Comparison of ENCODE assay signal across 8 cellular contexts in the genomic region with DNA sequence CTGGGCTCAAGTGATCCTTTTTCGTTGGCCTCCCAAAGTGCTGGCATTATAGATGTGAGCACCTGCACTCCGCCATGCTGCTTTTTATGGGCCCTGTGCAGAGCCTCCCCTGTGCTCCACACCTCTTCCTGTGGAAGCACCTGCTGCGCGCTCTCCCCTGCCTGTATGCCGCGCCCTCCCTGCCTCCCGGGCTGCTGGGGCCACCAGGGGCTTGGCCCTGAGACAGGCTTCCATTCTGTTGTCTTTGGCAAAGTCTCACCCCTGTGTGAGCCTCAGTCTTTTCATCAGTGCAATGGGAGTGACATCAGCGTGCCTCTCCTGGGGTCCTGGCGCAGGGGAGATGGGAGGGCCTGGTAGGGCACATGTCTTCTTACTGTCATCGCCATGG. TPM values are rescaled to one million over a fixed set of nuclear protein-coding genes. Genes with fewer than 3 reads are reported as not detected.
DNase-seq lines count a peak whose midpoint lies in the region; ATAC-seq and TF ChIP-seq lines count a peak whose summit lies in the region.

No MANE protein-coding gene starts in this region.

- intact Hi-C loops in vagina (cut with DNase I): loop anchor here (10.0 kb wide), 2 partner anchors 108 to 168 kb away; partner anchors contain the start of gene NDUFS7

- H3K27me3 Mint-ChIP-seq in activated naive CD8-positive, alpha-beta T cell treated with anti-CD3 and anti-CD28 coated beads, Interleukin-2, amount 10 ng/mL, durations not matched to agents 7 days and 5 days: no peaks in the 10 kb centered on the region

- H3K27ac ChIP-seq in mesendoderm (ENCODE audit: low read depth, low read length): no peak overlapping the region
- peak overlapping the region; percentile 98 for H3K27ac ChIP-seq in vagina

- H3K27ac Mint-ChIP-seq in activated naive CD8-positive, alpha-beta T cell treated with anti-CD3 and anti-CD28 coated beads, Interleukin-2, amount 10 ng/mL, durations not matched to agents 7 days and 5 days: peak overlapping the region; percentile 95

- peaks cover 10% of the 10 kb centered on the region for H3K79me1 ChIP-seq in mesendoderm (ENCODE audit: low read length)

- H3K27me3 ChIP-seq in mesendoderm (ENCODE audit: insufficient read depth, low read length, poor library complexity) (no peaks in the 10 kb centered on the region), vagina (no peaks in the 10 kb centered on the region)

- no peak overlapping the region for H2BK5ac ChIP-seq in mesendoderm (ENCODE audit: low read length)

- H4K8ac ChIP-seq in mesendoderm (ENCODE audit: low read depth, low read length): no peak overlapping the region

- H3K4me3 ChIP-seq in mesendoderm (ENCODE audit: low read length): no peak overlapping the region
- H3K4me3 ChIP-seq in vagina: peak overlapping the region; percentile 76 to 87

- H3K4me3 Mint-ChIP-seq in activated naive CD8-positive, alpha-beta T cell treated with anti-CD3 and anti-CD28 coated beads, Interleukin-2, amount 10 ng/mL, durations not matched to agents 7 days and 5 days: peak overlapping the region; percentile 92

- peaks cover 35% of the 10 kb centered on the region for H3K4me1 Mint-ChIP-seq in activated naive CD8-positive, alpha-beta T cell treated with anti-CD3 and anti-CD28 coated beads, Interleukin-2, amount 10 ng/mL, durations not matched to agents 7 days and 5 days

- no peak overlapping the region for H2AK5ac ChIP-seq in mesendoderm (ENCODE audit: low read length)

- no peak for ATAC-seq in activated naive CD8-positive, alpha-beta T cell treated with anti-CD3 and anti-CD28 coated beads, Interleukin-2, amount 10 ng/mL, durations not matched to agents 7 days and 5 days (ENCODE audit: low read depth)
- no peak for ATAC-seq in HG03442 (IDR thresholded peaks at IDR 0.05; ENCODE audit: unreplicated experiment)

- H3K9ac ChIP-seq in mesendoderm (ENCODE audit: low read length): peak overlapping the region; percentile 91

- no peak overlapping the region for H3K18ac ChIP-seq in mesendoderm (ENCODE audit: low read length)

- WGBS in mesendoderm (ENCODE audit: extremely low coverage, insufficient coverage, low lambda C conversion rate): no CpG with 5 or more reads among the region's 10 CpGs

- H3K23ac ChIP-seq in mesendoderm (ENCODE audit: low read length): no peak overlapping the region

- POLR2A ChIA-PET in activated naive CD8-positive, alpha-beta T cell treated with anti-CD3 and anti-CD28 coated beads, Interleukin-2, amount 10 ng/mL, durations not matched to agents 7 days and 5 days (lab: Charles Lee): interaction anchor here (1.1 to 1.9 kb wide), 3 partner anchors 8 to 33 kb away, joined by 6 to 20 read pairs (median 15); partner anchors contain the start of gene CIRBP

- H3K9me3 ChIP-seq in vagina: no peaks in the 10 kb centered on the region

- no peak overlapping the region for H3K4me2 ChIP-seq in mesendoderm (ENCODE audit: low read length)

- in situ Hi-C loops in ACHN (cut with HindIII; ENCODE audit: low pct_ligation_motif_present, low pct_unique_long_range_greater_than_20kb, low sequenced_read_pairs): no loop called here

- H2BK15ac ChIP-seq in mesendoderm (replicated peaks; ENCODE audit: low read depth): no peak overlapping the region

- no peak for TF ChIP-seq CTCF in vagina (IDR thresholded peaks at IDR 0.05)

- peaks cover 26% of the 10 kb centered on the region for H3K36me3 Mint-ChIP-seq in activated naive CD8-positive, alpha-beta T cell treated with anti-CD3 and anti-CD28 coated beads, Interleukin-2, amount 10 ng/mL, durations not matched to agents 7 days and 5 days

- no peak overlapping the region for H4K5ac ChIP-seq in mesendoderm (ENCODE audit: low read length)

- no peak for TF ChIP-seq POLR2A in vagina (IDR thresholded peaks at IDR 0.05)

- no peaks in the 10 kb centered on the region for H3K9me3 Mint-ChIP-seq in activated naive CD8-positive, alpha-beta T cell treated with anti-CD3 and anti-CD28 coated beads, Interleukin-2, amount 10 ng/mL, durations not matched to agents 7 days and 5 days

- no peak overlapping the region for H2BK120ac ChIP-seq in mesendoderm (ENCODE audit: low read depth, low read length)

- H3K4ac ChIP-seq in mesendoderm (ENCODE audit: low read depth, low read length): no peak overlapping the region

- DNase-seq in stimulated activated CD4-positive, alpha-beta T cell treated with anti-CD3 and anti-CD28 coated beads, Interleukin-4, amount 100 ng/mL, for 1 hour: peak; percentile 45
- no peak for DNase-seq in stimulated activated CD4-positive, alpha-beta T cell treated with anti-CD3 and anti-CD28 coated beads, Interleukin-2, amount 100 ng/mL, for 48 hours
- no peak for DNase-seq in activated naive CD8-positive, alpha-beta T cell treated with anti-CD3 and anti-CD28 coated beads, Interleukin-2, amount 10 ng/mL, durations not matched to agents 7 days and 5 days
- no peak for DNase-seq in mesendoderm
- no peak for DNase-seq in vagina (ENCODE audit: extremely low spot score in 2 of 2)
- no peak for DNase-seq in ACHN
- no peak for DNase-seq in RKO (ENCODE audit: low spot score)

- peak overlapping the region; percentile 91 for H3K56ac ChIP-seq in mesendoderm (ENCODE audit: low read length)

- peaks cover 23% of the 10 kb centered on the region for H3K79me2 ChIP-seq in mesendoderm (ENCODE audit: control insufficient read depth, insufficient read depth, low read length)

- H3K4me1 ChIP-seq in mesendoderm (ENCODE audit: control insufficient read depth, low read depth, low read length) (no peaks in the 10 kb centered on the region), vagina (peaks cover 46% of the 10 kb centered on the region)

- H3K36me3 ChIP-seq in mesendoderm (ENCODE audit: control insufficient read depth, insufficient read depth, low read length) (peaks cover 11% of the 10 kb centered on the region), vagina (peaks cover 0 to 54% of the 10 kb centered on the region in 2 donors)

RNA-seq across cellular contexts. Expression of gene FAM174C, which starts 1.3 kb away (rescaled TPM):
- total RNA-seq in activated naive CD8-positive, alpha-beta T cell treated with anti-CD3 and anti-CD28 coated beads, Interleukin-2, amount 10 ng/mL, durations not matched to agents 7 days and 5 days: 10 to 100 TPM; 44.5 to 48.3 TPM
- polyA plus RNA-seq in mesendoderm (2013, experiment 1 of 2): 55.7 TPM
- polyA plus RNA-seq in mesendoderm (2013, experiment 2 of 2): 57.0 TPM
- total RNA-seq in vagina: 64.8 TPM

RNA-seq across cellular contexts. Expression of gene CIRBP, which starts 7.5 kb away (rescaled TPM):
- 100 to 1,000 TPM; 327 to 342 TPM for total RNA-seq in activated naive CD8-positive, alpha-beta T cell treated with anti-CD3 and anti-CD28 coated beads, Interleukin-2, amount 10 ng/mL, durations not matched to agents 7 days and 5 days
- polyA plus RNA-seq in mesendoderm (2013, experiment 1 of 2): 93.3 TPM
- polyA plus RNA-seq in mesendoderm (2013, experiment 2 of 2): 93.6 TPM
- total RNA-seq in vagina: 192 TPM

RNA-seq across cellular contexts. Expression of gene EFNA2, which starts 9.1 kb away (rescaled TPM):
- not detected for total RNA-seq in activated naive CD8-positive, alpha-beta T cell treated with anti-CD3 and anti-CD28 coated beads, Interleukin-2, amount 10 ng/mL, durations not matched to agents 7 days and 5 days
- 3.5 TPM for polyA plus RNA-seq in mesendoderm (2013, experiment 1 of 2)
- 3.4 TPM for polyA plus RNA-seq in mesendoderm (2013, experiment 2 of 2)
- total RNA-seq in vagina: not detected

RNA-seq across cellular contexts. Expression of gene MIDN, which starts 28.2 kb away (rescaled TPM):
- total RNA-seq in activated naive CD8-positive, alpha-beta T cell treated with anti-CD3 and anti-CD28 coated beads, Interleukin-2, amount 10 ng/mL, durations not matched to agents 7 days and 5 days: 10 to 100 TPM; 75.2 to 80.7 TPM
- 133 TPM for polyA plus RNA-seq in mesendoderm (2013, experiment 1 of 2)
- 131 TPM for polyA plus RNA-seq in mesendoderm (2013, experiment 2 of 2)
- total RNA-seq in vagina: 170 TPM

RNA-seq across cellular contexts. Expression of gene ATP5F1D, which starts 35.1 kb away (rescaled TPM):
- 100 to 1,000 TPM; 157 to 161 TPM for total RNA-seq in activated naive CD8-positive, alpha-beta T cell treated with anti-CD3 and anti-CD28 coated beads, Interleukin-2, amount 10 ng/mL, durations not matched to agents 7 days and 5 days
- polyA plus RNA-seq in mesendoderm (2013, experiment 1 of 2): 127 TPM
- 122 TPM for polyA plus RNA-seq in mesendoderm (2013, experiment 2 of 2)
- total RNA-seq in vagina: 154 TPM
